27 cellular contexts compared by ENCODE assay signal in the genomic region with DNA sequence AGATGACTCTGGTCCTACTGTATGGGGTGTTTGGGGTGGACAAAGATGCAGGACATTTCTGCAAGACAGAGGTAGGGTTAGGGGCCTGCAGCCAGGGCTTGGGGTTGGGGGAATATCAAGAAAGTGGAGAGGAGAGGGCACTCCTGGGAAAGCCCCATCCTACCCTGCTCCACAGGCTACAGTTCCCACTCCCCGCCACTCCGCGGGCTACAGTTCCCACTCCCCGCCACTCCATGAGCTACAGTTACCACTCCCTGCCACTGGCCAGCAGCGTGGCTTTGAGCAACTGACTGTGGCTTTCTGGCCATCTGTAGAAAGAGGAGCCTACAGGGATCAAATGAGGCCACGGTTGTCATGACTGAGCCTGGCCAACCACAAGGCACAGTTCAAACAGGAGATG.
"Had no signal": no experiment of that assay in that cellular context is flagged by ENCODE, and none has a peak within 500 bp of the region (broad histone marks: within the 10 kb centered on the region; RNA-seq: fewer than 3 reads in every experiment).

No MANE protein-coding gene starts in this region.

- H3K9me3 Mint-ChIP-seq: immature natural killer cell; mesothelial cell of epicardium; natural killer cell; neural progenitor cell; stimulated activated naive CD8-positive, alpha-beta T cell treated with anti-CD3 and anti-CD28 coated beads, Interleukin-15, amount 100 ng/mL, for 72 hours; type B pancreatic cell had no signal

- H3K27ac Mint-ChIP-seq: immature natural killer cell; mesothelial cell of epicardium; naive B cell; natural killer cell; nephron progenitor cell; neural progenitor cell; progenitor cell of endocrine pancreas; stimulated activated naive CD8-positive, alpha-beta T cell treated with anti-CD3 and anti-CD28 coated beads, Interleukin-15, amount 100 ng/mL, for 72 hours; type B pancreatic cell had no signal

- H3K9ac ChIP-seq: neural progenitor cell had no signal

- H3K36me3 Mint-ChIP-seq: immature natural killer cell, mesothelial cell of epicardium, naive B cell, natural killer cell, neural progenitor cell, type B pancreatic cell had no signal

- H2AFZ ChIP-seq: neural progenitor cell had no signal

- FAIRE-seq: islet of Langerhans, kidney had no signal

- H3K4me1 Mint-ChIP-seq: immature natural killer cell; mesothelial cell of epicardium; natural killer cell; stimulated activated naive CD8-positive, alpha-beta T cell treated with anti-CD3 and anti-CD28 coated beads, Interleukin-15, amount 100 ng/mL, for 72 hours had no signal

- ATAC-seq: heart left ventricle; left colon; left lung; natural killer cell; sciatic nerve; stimulated activated naive CD8-positive, alpha-beta T cell treated with anti-CD3 and anti-CD28 coated beads, Interleukin-15, amount 100 ng/mL, for 72 hours had no signal

- H3K4me1 ChIP-seq: heart left ventricle, left lung, right atrium auricular region, vagina had no signal

- DNase-seq: heart left ventricle; immature natural killer cell; kidney; left colon; left lung; mesendoderm; naive B cell; natural killer cell; nephron progenitor cell; ovary; stimulated activated CD4-positive, alpha-beta T cell treated with anti-CD3 and anti-CD28 coated beads, Interleukin-12 subunit alpha, Interleukin-12 subunit beta, amount 100 ng/mL, for 4 hours; stimulated activated CD4-positive, alpha-beta T cell treated with anti-CD3 and anti-CD28 coated beads, Interleukin-15, amount 100 ng/mL, for 24 hours; stimulated activated CD4-positive, alpha-beta T cell treated with anti-CD3 and anti-CD28 coated beads, Interleukin-2, amount 100 ng/mL, for 24 hours; stimulated activated CD4-positive, alpha-beta T cell treated with anti-CD3 and anti-CD28 coated beads, Interleukin-4, amount 100 ng/mL, for 1 hour; stimulated activated naive CD4-positive, alpha-beta T cell; stimulated activated naive CD8-positive, alpha-beta T cell treated with anti-CD3 and anti-CD28 coated beads, Interleukin-15, amount 100 ng/mL, for 72 hours had no signal

- H3K27me3 ChIP-seq: ovary, right atrium auricular region, tibial nerve, vagina had no signal

- H3K4me2 ChIP-seq: neural progenitor cell had no signal

- H3K4me3 ChIP-seq: heart left ventricle, left lung, lung, neural progenitor cell, ovary, right atrium auricular region, skin epidermis, tibial nerve, vagina had no signal

- H3K27ac ChIP-seq: heart left ventricle, left lung, neural progenitor cell, ovary, right atrium auricular region, skin epidermis, tibial nerve, vagina had no signal

- H3K36me3 ChIP-seq: heart left ventricle, left lung, neural progenitor cell, ovary, right atrium auricular region, tibial nerve, vagina had no signal

- H3K9me3 ChIP-seq: left lung, ovary, right atrium auricular region, vagina had no signal

- H3K4me3 Mint-ChIP-seq: immature natural killer cell; mesothelial cell of epicardium; naive B cell; natural killer cell; nephron progenitor cell; neural progenitor cell; stimulated activated naive CD8-positive, alpha-beta T cell treated with anti-CD3 and anti-CD28 coated beads, Interleukin-15, amount 100 ng/mL, for 72 hours; type B pancreatic cell had no signal
